In the genomic region with DNA sequence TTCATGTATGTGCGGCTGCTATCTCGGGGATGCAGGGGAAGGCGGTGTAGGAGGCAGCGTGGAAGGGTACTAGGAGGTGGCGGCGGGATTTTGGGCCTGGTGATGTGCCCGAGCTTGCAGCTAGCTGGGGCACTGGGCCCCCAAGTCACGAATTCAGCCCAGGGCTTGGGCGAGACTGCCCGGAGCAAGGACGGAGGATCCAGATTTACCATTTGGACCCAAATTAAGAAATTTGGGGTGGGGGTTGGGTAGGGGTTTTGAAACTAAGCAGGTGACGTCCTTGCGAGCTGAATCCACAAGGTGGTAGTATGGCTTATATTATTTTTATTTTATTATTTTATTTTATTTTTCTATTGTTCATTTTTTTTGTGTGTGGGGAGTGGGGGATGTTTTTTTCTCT, we compare ENCODE assay signal across 12 cellular contexts. TPM values are rescaled to one million over a fixed set of nuclear protein-coding genes. Genes with fewer than 3 reads are reported as not detected.
A peak's percentile ranks its signal among the peaks of the same experiment; 100 is the strongest.
DNase-seq lines count a peak whose midpoint lies in the region; ATAC-seq, FAIRE-seq and TF ChIP-seq lines count a peak whose summit lies in the region.
"Had no signal": no experiment of that assay in that cellular context is flagged by ENCODE, and none has a peak within 500 bp of the region (broad histone marks: within the 10 kb centered on the region; RNA-seq: fewer than 3 reads in every experiment).

No MANE protein-coding gene starts in this region.

- peaks cover 19% of the 10 kb centered on the region for H3K4me1 ChIP-seq in HepG2 (ENCODE audit: insufficient read depth, low read length)

- H3K27me3 Mint-ChIP-seq in activated naive CD8-positive, alpha-beta T cell treated with anti-CD3 and anti-CD28 coated beads, Interleukin-2, amount 10 ng/mL, durations not matched to agents 7 days and 5 days: peaks cover 21% of the 10 kb centered on the region

- no TSS peak for BruUV-seq in HepG2 (replicated peaks; lab: Mats Ljungman, UMichigan)

- intact Hi-C loops in HepG2 (cut with micrococcal nuclease; ENCODE audit: unreplicated experiment): loop anchor here (2.0 kb wide), 1 partner anchor 941 kb away; no protein-coding TSS in a partner anchor

- no peaks in the 10 kb centered on the region for H3K36me3 ChIP-seq in HepG2 (replicated peaks in 1 of 2; ENCODE audit: control insufficient read depth in 1 of 2, insufficient read depth in 2 of 2, low read length in 2 of 2)
- no peaks in the 10 kb centered on the region for H3K36me3 ChIP-seq in H7 (replicated peaks; ENCODE audit: control insufficient read depth, insufficient read depth, low read length)
- H3K36me3 ChIP-seq: brain microvascular endothelial cell had no signal

- FAIRE-seq in GM12891 (lab: Jason Lieb, UNC): no peak
- no peak for FAIRE-seq in HepG2 (lab: Jason Lieb, UNC)
- FAIRE-seq: TTC549 had no signal

- TF ChIP-seq RAD21 in HepG2 (CRISPR knock-in tag; IDR thresholded peaks at IDR 0.05): no peak

- CTCF ChIA-PET in HepG2 (lab: Yijun Ruan, JAX; ENCODE audit: low intra/inter-chr PET ratio, low total read pairs): no interaction called here

- in situ Hi-C loops in HepG2 (cut with HindIII; ENCODE audit: extremely low pct_ligation_motif_present, low pct_unique_long_range_greater_than_20kb): no loop called here

- H3K27me3 ChIP-seq in HepG2 (ENCODE audit: control insufficient read depth in 1 of 2, insufficient read depth in 2 of 2, low read length in 2 of 2) (no peaks in the 10 kb centered on the region; a peak in 1 of 5 replicates), H7 (ENCODE audit: control insufficient read depth, insufficient read depth, low read length) (no peaks in the 10 kb centered on the region)
- H3K27me3 ChIP-seq: brain microvascular endothelial cell had no signal

- WGBS in HepG2 (ENCODE audit: low lambda C conversion rate): 2% methylated on average over 12 of the region's 13 CpGs

- H3K9me3 ChIP-seq in HepG2 (ENCODE audit: low read length): no peaks in the 10 kb centered on the region

- DNase-seq in Ammon's horn (ENCODE audit: low spot score) (peak; percentile 13), GM12891 (ENCODE audit: insufficient read length, low spot score) (peak; percentile 1), HepG2 (ENCODE audit: low spot score) (no peak), H7 (no peak), midbrain (lab: John Stamatoyannopoulos, UW) (no peak)
- DNase-seq in activated naive CD8-positive, alpha-beta T cell treated with anti-CD3 and anti-CD28 coated beads, Interleukin-2, amount 10 ng/mL, durations not matched to agents 7 days and 5 days: no peak
- DNase-seq: brain microvascular endothelial cell, NCI-H446 had no signal

- H3K4me3 ChIP-seq in HepG2 (replicated peaks in 1 of 3; ENCODE audit: insufficient read depth in 1 of 3, low read depth in 2 of 3, low read length in 3 of 3) (peak overlapping the region; percentile 59 to 78 (median 76)), H7 (ENCODE audit: insufficient read depth, low read depth, low read length) (no peak overlapping the region)

- peaks cover 4% of the 10 kb centered on the region for H3K4me1 Mint-ChIP-seq in activated naive CD8-positive, alpha-beta T cell treated with anti-CD3 and anti-CD28 coated beads, Interleukin-2, amount 10 ng/mL, durations not matched to agents 7 days and 5 days

- H3K9ac ChIP-seq in HepG2 (ENCODE audit: insufficient read depth, low read depth, low read length): peak overlapping the region; percentile 81

- no peaks in the 10 kb centered on the region for H3K9me3 Mint-ChIP-seq in activated naive CD8-positive, alpha-beta T cell treated with anti-CD3 and anti-CD28 coated beads, Interleukin-2, amount 10 ng/mL, durations not matched to agents 7 days and 5 days

- H3K79me2 ChIP-seq in HepG2 (ENCODE audit: insufficient read depth, low read length): peaks cover 14% of the 10 kb centered on the region

- TF ChIP-seq POLR2A in GM12891 (IDR thresholded peaks at IDR 0.05; ENCODE audit: low read depth, low read length) (no peak), HepG2 (IDR thresholded peaks at IDR 0.05; ENCODE audit: insufficient read depth in 1 of 2, low read depth in 2 of 2, low read length in 2 of 2) (no peak)

- POLR2A ChIA-PET in activated naive CD8-positive, alpha-beta T cell treated with anti-CD3 and anti-CD28 coated beads, Interleukin-2, amount 10 ng/mL, durations not matched to agents 7 days and 5 days (lab: Charles Lee): no interaction called here
- POLR2A ChIA-PET in HepG2 (lab: Yijun Ruan, JAX): interaction anchor here (0.6 to 0.8 kb wide), 2 partner anchors 56 to 117 kb away, joined by 3 to 5 read pairs; no protein-coding TSS in a partner anchor

- ATAC-seq in activated naive CD8-positive, alpha-beta T cell treated with anti-CD3 and anti-CD28 coated beads, Interleukin-2, amount 10 ng/mL, durations not matched to agents 7 days and 5 days (ENCODE audit: low read depth): no peak
- ATAC-seq in HepG2 (peak; percentile 19), HG02970 (IDR thresholded peaks at IDR 0.05; ENCODE audit: low FRiP score, unreplicated experiment) (no peak), HG02759 (IDR thresholded peaks at IDR 0.05; ENCODE audit: unreplicated experiment) (no peak)

- no peak for TF ChIP-seq EP300 in HepG2 (IDR thresholded peaks at IDR 0.05; ENCODE audit: low read depth in 2 of 2, low read length in 2 of 2)
- TF ChIP-seq EP300 in HepG2 (CRISPR knock-in tag; IDR thresholded peaks at IDR 0.05; ENCODE audit: borderline replicate concordance): no peak

- peak overlapping the region; percentile 72 for H3K27ac ChIP-seq in HepG2 (ENCODE audit: extremely low read length, insufficient read depth, low read length)
- H3K27ac ChIP-seq: brain microvascular endothelial cell, HL-60 had no signal

- no peak for TF ChIP-seq CTCF in HepG2 (CRISPR knock-in tag; IDR thresholded peaks at IDR 0.05)

- no peak overlapping the region for H2AFZ ChIP-seq in HepG2 (ENCODE audit: low read length)

- no peaks in the 10 kb centered on the region for H3K36me3 Mint-ChIP-seq in activated naive CD8-positive, alpha-beta T cell treated with anti-CD3 and anti-CD28 coated beads, Interleukin-2, amount 10 ng/mL, durations not matched to agents 7 days and 5 days

- H3K27ac Mint-ChIP-seq in activated naive CD8-positive, alpha-beta T cell treated with anti-CD3 and anti-CD28 coated beads, Interleukin-2, amount 10 ng/mL, durations not matched to agents 7 days and 5 days: no peak overlapping the region

- H3K4me3 Mint-ChIP-seq in activated naive CD8-positive, alpha-beta T cell treated with anti-CD3 and anti-CD28 coated beads, Interleukin-2, amount 10 ng/mL, durations not matched to agents 7 days and 5 days: peak overlapping the region; percentile 42

- peak overlapping the region; percentile 74 for H3K4me2 ChIP-seq in HepG2 (ENCODE audit: low read depth, low read length)

- H4K20me1 ChIP-seq in HepG2 (ENCODE audit: insufficient read depth, low read length): no peaks in the 10 kb centered on the region; the same call in 1 of the 2 replicates

TF ChIP-seq in GM12891, 5 proteins besides CTCF, POLR2A, EP300 and RAD21:
- TF ChIP-seq PAX5 (IDR thresholded peaks at IDR 0.05; ENCODE audit: insufficient read depth, low read length, severe bottlenecking): no peak
- no peak for TF ChIP-seq POU2F2 (IDR thresholded peaks at IDR 0.05; ENCODE audit: low read depth, low read length)
- TF ChIP-seq POLR2AphosphoS5 (IDR thresholded peaks at IDR 0.05; ENCODE audit: low read depth, low read length): no peak
- TF ChIP-seq TAF1 (IDR thresholded peaks at IDR 0.05; ENCODE audit: low read depth, low read length): no peak
- TF ChIP-seq SPI1 (IDR thresholded peaks at IDR 0.05; ENCODE audit: low read depth, low read length): no peak

TF ChIP-seq in HepG2, 621 proteins besides CTCF, POLR2A, EP300 and RAD21:
- TF ChIP-seq ZNF44 (CRISPR knock-in tag; IDR thresholded peaks at IDR 0.05): no peak
- no peak for TF ChIP-seq FOXK2 (IDR thresholded peaks at IDR 0.05)
- no peak for TF ChIP-seq ADNP (CRISPR knock-in tag; IDR thresholded peaks at IDR 0.05)
- no peak for TF ChIP-seq PAWR (CRISPR knock-in tag; IDR thresholded peaks at IDR 0.05; ENCODE audit: borderline replicate concordance)
- no peak for TF ChIP-seq ZSCAN9 (CRISPR knock-in tag; IDR thresholded peaks at IDR 0.05; ENCODE audit: borderline replicate concordance)
TF ChIP-seq in HepG2: peak in this region for 0.

RNA-seq across cellular contexts. Expression of a gene that starts 1.0 kb away (rescaled TPM):
- 3.2 TPM for polyA plus RNA-seq in GM12891 (2012; ENCODE audit: low read depth, missing spikeins)
- under 1 TPM; 0.69 to 0.91 TPM for total RNA-seq in activated naive CD8-positive, alpha-beta T cell treated with anti-CD3 and anti-CD28 coated beads, Interleukin-2, amount 10 ng/mL, durations not matched to agents 7 days and 5 days
- 13.0 and 16.5 TPM in 2 replicates for total RNA-seq in HepG2 (2016; rRNA removed; fragmentation: Illumina TruSeq; extraction: Trizol)
- 27.6 and 28.7 TPM in 2 replicates for total RNA-seq in HepG2 (2016; cell fraction: cytosol; rRNA removed; fragmentation: Illumina TruSeq; extraction: Trizol; ENCODE audit: low read depth)
- 10.5 and 15.3 TPM in 2 replicates for total RNA-seq in HepG2 (2016; cell fraction: insoluble cytoplasmic fraction; rRNA removed; fragmentation: Illumina TruSeq; extraction: Trizol)
- 16.0 and 17.7 TPM in 2 replicates for total RNA-seq in HepG2 (2016; cell fraction: membrane; rRNA removed; fragmentation: Illumina TruSeq; extraction: Trizol)
- total RNA-seq in HepG2 (2016; cell fraction: nucleus; rRNA removed; fragmentation: Illumina TruSeq; extraction: Trizol): 32.7 and 36.3 TPM in 2 replicates
- 6.0 and 6.6 TPM in 2 replicates for polyA plus RNA-seq in HepG2 (2011; rRNA removed)
- 7.5 and 9.3 TPM in 2 replicates for polyA plus RNA-seq in HepG2 (2011; cell fraction: cytosol; rRNA removed)
- polyA plus RNA-seq in HepG2 (2011; cell fraction: nucleus; rRNA removed): 6.6 and 7.8 TPM in 2 replicates
- polyA plus RNA-seq in HepG2 (2012): 7.6 and 9.9 TPM in 2 replicates
- 4.0 and 4.1 TPM in 2 replicates for polyA plus RNA-seq in HepG2 (2016; cell fraction: cytosol; fragmentation: Illumina TruSeq; extraction: Trizol; ENCODE audit: low read depth)
- 4.2 and 6.0 TPM in 2 replicates for polyA plus RNA-seq in HepG2 (2016; cell fraction: insoluble cytoplasmic fraction; fragmentation: Illumina TruSeq; extraction: Trizol; ENCODE audit: low read depth)
- 3.2 and 4.4 TPM in 2 replicates for polyA plus RNA-seq in HepG2 (2016; cell fraction: membrane; fragmentation: Illumina TruSeq; extraction: Trizol; ENCODE audit: low read depth)
- 6.1 and 7.8 TPM in 2 replicates for polyA plus RNA-seq in HepG2 (2016; cell fraction: nucleus; fragmentation: Illumina TruSeq; extraction: Trizol; ENCODE audit: insufficient read depth, low read depth)
- polyA minus RNA-seq in HepG2 (2011; rRNA and poly(A)+ RNA removed; ENCODE audit: low replicate concordance): 50.9 TPM in 1 of 2 replicates, not detected in the other
- 9.8 and 12.3 TPM in 2 replicates for polyA minus RNA-seq in HepG2 (2011; cell fraction: cytosol; rRNA and poly(A)+ RNA removed)
- polyA minus RNA-seq in HepG2 (2011; cell fraction: nucleus; rRNA and poly(A)+ RNA removed): 54.1 and 74.3 TPM in 2 replicates
- total RNA-seq in H7 (2014; rRNA removed; shearing (Covaris generic)): not detected in 2 replicates

Comparison
In these comparisons a context has a peak if more than half of its experiments do, and no peak if none do; other contexts are left out.
1. DNase-seq: peak in Ammon's horn (single experiment) and GM12891 (single experiment); none in activated naive CD8-positive, alpha-beta T cell treated with anti-CD3 and anti-CD28 coated beads, Interleukin-2, amount 10 ng/mL, durations not matched to agents 7 days and 5 days (single experiment), HepG2 (single experiment), H7 (single experiment) and midbrain (single experiment).